12 cellular contexts compared by ENCODE assay signal in the genomic region with DNA sequence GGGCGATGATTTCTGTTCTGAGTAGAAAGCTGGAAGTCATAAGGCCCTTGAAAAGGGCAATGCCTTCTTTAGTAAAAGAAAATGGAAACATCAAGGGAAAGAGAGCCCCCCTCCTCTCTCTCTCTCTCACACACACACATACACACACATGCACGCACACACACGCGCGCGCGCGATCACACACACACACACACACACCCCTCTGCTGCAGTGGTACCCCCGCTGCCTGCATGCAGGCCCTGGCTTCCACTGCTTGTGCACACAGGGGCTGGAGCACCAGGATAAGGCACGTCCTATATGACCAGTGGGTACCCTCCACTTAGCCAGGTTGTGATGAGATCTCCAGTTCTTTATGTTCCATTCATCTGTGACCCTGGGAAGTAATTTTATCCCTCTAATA.
"Had no signal": no experiment of that assay in that cellular context is flagged by ENCODE, and none has a peak within 500 bp of the region (broad histone marks: within the 10 kb centered on the region; RNA-seq: fewer than 3 reads in every experiment).

No MANE protein-coding gene starts in this region.

- ATAC-seq: activated CD4-positive, alpha-beta T cell treated with anti-CD3 and anti-CD28 coated beads for 36 hours; pancreas had no signal

- DNase-seq: activated CD4-positive, alpha-beta memory T cell treated with anti-CD3 and anti-CD28 coated beads, Interleukin-2, amount 10 ng/mL, durations not matched to agents 7 days and 5 days; activated CD4-positive, alpha-beta T cell treated with anti-CD3 and anti-CD28 coated beads for 36 hours; activated gamma-delta T cell; activated T-cell treated with anti-CD3 and anti-CD28 coated beads, Interleukin-2, amount 50 U/mL, for 48 hours; amygdala; cortex of kidney; effector CD8-positive, alpha-beta T cell; kidney; pancreas; retina; stimulated activated CD4-positive, alpha-beta T cell treated with anti-CD3 and anti-CD28 coated beads, Interleukin-4, amount 100 ng/mL, for 24 hours; stomach had no signal
